ENCODE assay signal across 1 cellular context in the genomic region with DNA sequence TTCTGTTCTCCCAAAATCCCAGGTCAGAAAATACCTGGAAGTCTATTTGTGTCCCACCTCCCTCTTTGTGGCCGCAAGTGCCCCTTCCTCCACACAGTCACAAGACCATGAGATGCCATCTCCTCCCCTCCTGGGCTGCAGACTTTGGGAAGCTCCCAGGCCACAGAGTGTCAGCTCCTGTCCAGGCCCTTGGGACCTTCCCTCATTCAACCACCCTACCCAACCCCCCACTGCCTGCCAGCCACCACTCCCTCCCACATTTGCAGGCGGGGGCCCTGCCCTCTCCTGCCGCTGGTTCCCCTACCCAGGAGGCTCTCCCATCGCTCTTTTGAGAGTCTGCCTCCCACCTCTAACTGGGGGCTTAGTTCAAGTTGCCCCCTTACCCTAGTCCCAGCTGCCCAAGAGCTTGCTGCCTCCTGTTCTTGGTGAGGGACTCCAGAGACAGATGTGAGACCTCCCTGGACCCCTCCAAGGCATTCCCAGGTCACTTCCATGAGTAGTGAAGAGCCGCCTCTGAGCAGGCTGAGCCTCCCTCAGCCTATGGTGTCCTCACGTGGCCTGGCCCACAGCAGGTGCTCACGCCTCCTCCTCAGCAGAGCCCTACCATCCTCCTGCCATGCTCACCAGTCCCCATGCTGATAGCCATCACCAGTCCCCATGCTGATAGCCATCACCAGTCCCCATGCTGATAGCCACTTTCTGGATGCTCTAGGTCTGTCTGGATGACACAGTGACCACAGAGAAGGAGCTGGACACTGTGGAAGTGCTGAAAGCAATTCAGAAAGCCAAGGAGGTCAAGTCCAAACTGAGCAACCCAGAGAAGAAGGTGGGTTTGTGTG.
A peak's percentile ranks its signal among the peaks of the same experiment; 100 is the strongest.
TF ChIP-seq lines count a peak whose summit lies in the region.

No MANE protein-coding gene starts in this region.

TF ChIP-seq in SK-N-SH, 30 proteins besides CTCF, POLR2A, EP300 and RAD21:
- TF ChIP-seq MEF2A (IDR thresholded peaks at IDR 0.05; ENCODE audit: borderline replicate concordance, low read depth) (no peak), FOXJ3 (CRISPR knock-in tag; IDR thresholded peaks at IDR 0.05) (peak; percentile 87), CHD2 (IDR thresholded peaks at IDR 0.05; ENCODE audit: low read length, partially characterized antibody) (peak; percentile 72), GATA2 (CRISPR knock-in tag; IDR thresholded peaks at IDR 0.05) (peak; percentile 100), RCOR1 (IDR thresholded peaks at IDR 0.05; ENCODE audit: low read length) (peak; percentile 91), MXI1 (IDR thresholded peaks at IDR 0.05; ENCODE audit: low read depth, low read length) (peak; percentile 72; the same call in 1 of the 2 replicates)
- TF ChIP-seq, protein P1, sequence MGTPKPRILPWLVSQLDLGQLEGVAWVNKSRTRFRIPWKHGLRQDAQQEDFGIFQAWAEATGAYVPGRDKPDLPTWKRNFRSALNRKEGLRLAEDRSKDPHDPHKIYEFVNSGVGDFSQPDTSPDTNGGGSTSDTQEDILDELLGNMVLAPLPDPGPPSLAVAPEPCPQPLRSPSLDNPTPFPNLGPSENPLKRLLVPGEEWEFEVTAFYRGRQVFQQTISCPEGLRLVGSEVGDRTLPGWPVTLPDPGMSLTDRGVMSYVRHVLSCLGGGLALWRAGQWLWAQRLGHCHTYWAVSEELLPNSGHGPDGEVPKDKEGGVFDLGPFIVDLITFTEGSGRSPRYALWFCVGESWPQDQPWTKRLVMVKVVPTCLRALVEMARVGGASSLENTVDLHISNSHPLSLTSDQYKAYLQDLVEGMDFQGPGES (IDR thresholded peaks at IDR 0.05; ENCODE audit: low read depth, low read length), result no peak
